In genomic region chr2:38654495-38655381, GRCh38 we compare ENCODE assay signal across 1 cellular context.
TF ChIP-seq lines count a peak whose summit lies in the region.

No MANE protein-coding gene starts in this region.

TF ChIP-seq in HEK293, 187 proteins besides CTCF, POLR2A, EP300 and RAD21:
- TF ChIP-seq ZBTB21 (tag by site-specific recombination; IDR thresholded peaks at IDR 0.05), result peak; percentile 74
- 0 out of 2 replicates have a peak, but pooled peaks have one; percentile 16 for TF ChIP-seq ZNF335 (tag by site-specific recombination; conservative IDR thresholded peaks at IDR 0.05)
- peak; percentile 38; the same call in 1 of the 2 replicates for TF ChIP-seq PRDM10 (tag by site-specific recombination; IDR thresholded peaks at IDR 0.05)
- TF ChIP-seq BCL11B (tag by site-specific recombination; IDR thresholded peaks at IDR 0.05; ENCODE audit: low read depth), result no peak
- TF ChIP-seq ZNF629 (tag by site-specific recombination; IDR thresholded peaks at IDR 0.05), result peak; percentile 62; the same call in 1 of the 2 replicates
- peak; percentile 89 for TF ChIP-seq ATF2 (tag by site-specific recombination; IDR thresholded peaks at IDR 0.05; ENCODE audit: low read depth)
TF ChIP-seq in HEK293: peak in this region for 5.
